Comparison of ENCODE assay signal across 8 cellular contexts in the genomic region with DNA sequence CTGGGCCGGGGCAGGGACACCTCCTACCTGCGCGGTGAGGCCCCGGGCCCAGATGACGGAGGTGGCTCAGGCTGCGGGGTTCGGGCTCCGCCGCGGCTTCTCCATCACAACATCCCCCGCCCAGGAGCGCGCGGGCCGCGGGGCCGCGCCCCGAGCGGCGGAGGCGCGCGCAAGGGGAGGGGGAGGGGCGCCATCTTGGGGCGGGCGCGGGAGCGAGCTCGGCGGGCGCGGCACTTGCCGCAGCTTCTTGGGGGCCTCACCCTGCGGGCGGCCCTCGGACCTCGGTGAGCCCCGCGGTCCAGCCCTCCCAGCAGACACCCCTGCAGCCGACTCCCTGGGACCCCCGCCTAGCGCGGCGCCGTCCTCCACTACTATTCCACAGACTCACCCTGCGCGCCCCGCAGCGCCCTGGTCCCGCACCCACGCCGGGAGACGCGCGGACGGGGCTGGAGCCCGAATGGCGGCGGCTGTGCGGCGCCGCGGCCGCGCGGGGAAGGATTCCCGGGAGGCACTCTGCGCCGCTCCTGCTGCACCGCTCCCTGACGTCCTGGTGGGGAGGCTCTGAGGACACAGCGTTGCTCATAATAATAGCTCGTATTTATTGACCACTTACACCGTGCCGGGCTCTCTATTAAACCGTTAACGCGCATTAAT. TPM values are rescaled to one million over a fixed set of nuclear protein-coding genes. Genes with fewer than 3 reads are reported as not detected.
DNase-seq lines count a peak whose midpoint lies in the region; ATAC-seq and TF ChIP-seq lines count a peak whose summit lies in the region.

A gene (minus strand): TSS at position 137 of the 654 bp plus-strand sequence. CDS start 7,747 bp downstream, outside the sequence.

- H3K4me3 Mint-ChIP-seq in activated naive CD4-positive, alpha-beta T cell treated with anti-CD3 and anti-CD28 coated beads, Interleukin-2, amount 50 U/mL, for 24 hours, result peak within 1 kb of the TSS; percentile 86

- peaks cover 4% of the 10 kb centered on the region for H3K4me1 ChIP-seq in SJSA1 (replicated peaks)
- H3K4me1 ChIP-seq in suprapubic skin, result peaks cover 24% of the 10 kb centered on the region

- no peaks in the 10 kb centered on the region for H3K9me3 ChIP-seq in SJSA1 (replicated peaks)
- H3K9me3 ChIP-seq in suprapubic skin, result no peaks in the 10 kb centered on the region

- H3K36me3 ChIP-seq in SJSA1 (no peaks in the 10 kb centered on the region), suprapubic skin (no peaks in the 10 kb centered on the region)

- H3K36me3 Mint-ChIP-seq in activated naive CD4-positive, alpha-beta T cell treated with anti-CD3 and anti-CD28 coated beads, Interleukin-2, amount 50 U/mL, for 24 hours, result no peaks in the 10 kb centered on the region

- TF ChIP-seq CTCF in suprapubic skin (IDR thresholded peaks at IDR 0.05), result no peak

- peak within 1 kb of the TSS; percentile 78 for H3K27ac Mint-ChIP-seq in activated naive CD4-positive, alpha-beta T cell treated with anti-CD3 and anti-CD28 coated beads, Interleukin-2, amount 50 U/mL, for 24 hours

- DNase-seq in NCI-H1436 (lab: John Stamatoyannopoulos, UW) (peak; percentile 53), NCI-H1436 treated with DMSO at 0.1 percent for 48 hours (lab: John Stamatoyannopoulos, UW) (no peak), SJSA1 (ENCODE audit: low read depth in 1 of 2, low spot score in 2 of 2) (peak in 1 of 2 experiments; percentile 34), glomerular endothelial cell (ENCODE audit: extremely low read depth, low read depth, low spot score) (no peak), nucleus accumbens (lab: John Stamatoyannopoulos, UW) (peak in 50 of 56 donors; percentile 34 to 88 (median 76)), suprapubic skin (ENCODE audit: low spot score in 2 of 2) (peak in 1 of 2 donors; percentile 73)

- peak in 1 of 2 donors; percentile 15 for TF ChIP-seq POLR2A in suprapubic skin (IDR thresholded peaks at IDR 0.05)

- H3K27ac ChIP-seq in SJSA1, result no peak within 1 kb of the TSS
- peak within 1 kb of the TSS; percentile 89 for H3K27ac ChIP-seq in suprapubic skin

- H3K27me3 ChIP-seq in SJSA1 (replicated peaks) (no peaks in the 10 kb centered on the region), suprapubic skin (no peaks in the 10 kb centered on the region)

- H3K9me3 Mint-ChIP-seq in activated naive CD4-positive, alpha-beta T cell treated with anti-CD3 and anti-CD28 coated beads, Interleukin-2, amount 50 U/mL, for 24 hours, result no peaks in the 10 kb centered on the region

- peaks cover 11% of the 10 kb centered on the region for H3K4me1 Mint-ChIP-seq in activated naive CD4-positive, alpha-beta T cell treated with anti-CD3 and anti-CD28 coated beads, Interleukin-2, amount 50 U/mL, for 24 hours

- WGBS in suprapubic skin, result under 1% methylated on average over 33 of the region's 79 CpGs

- H3K4me3 ChIP-seq in SJSA1 (peak within 1 kb of the TSS; percentile 74), suprapubic skin (peak within 1 kb of the TSS; percentile 98)

- ATAC-seq in HG03342 (IDR thresholded peaks at IDR 0.05; ENCODE audit: unreplicated experiment), result peak; percentile 48

- H3K27me3 Mint-ChIP-seq in activated naive CD4-positive, alpha-beta T cell treated with anti-CD3 and anti-CD28 coated beads, Interleukin-2, amount 50 U/mL, for 24 hours, result no peaks in the 10 kb centered on the region

- no peak for TF ChIP-seq EP300 in suprapubic skin (IDR thresholded peaks at IDR 0.05)

RNA-seq across cellular contexts. Expression of the gene that starts here (rescaled TPM):
- 12.0 and 17.1 TPM in 2 replicates for total RNA-seq in SJSA1 (2014; rRNA removed; shearing (Covaris generic))
- 36.3 and 46.7 TPM in 2 replicates for total RNA-seq in glomerular endothelial cell
- 10 to 100 TPM; 15.8 to 26.2 (median 17.2) TPM for total RNA-seq in suprapubic skin

Comparison
In these comparisons a context has a peak if more than half of its experiments do, and no peak if none do; other contexts are left out.
1. DNase-seq: peak in NCI-H1436 (single experiment) and nucleus accumbens (50 of 56); none in NCI-H1436 treated with DMSO at 0.1 percent for 48 hours (single experiment) and glomerular endothelial cell (single experiment).